9 cellular contexts compared by ENCODE assay signal in genomic region chr10:43304079-43304686, GRCh38. TPM values are rescaled to one million over a fixed set of nuclear protein-coding genes. Genes with fewer than 3 reads are reported as not detected.
A peak's percentile ranks its signal among the peaks of the same experiment; 100 is the strongest.
DNase-seq lines count a peak whose midpoint lies in the region; ATAC-seq and TF ChIP-seq lines count a peak whose summit lies in the region.
"Had no signal": no experiment of that assay in that cellular context is flagged by ENCODE, and none has a peak within 500 bp of the region (broad histone marks: within the 10 kb centered on the region; RNA-seq: fewer than 3 reads in every experiment).

No MANE protein-coding gene starts in this region.

- H3K27me3 Mint-ChIP-seq in endothelial cell (ENCODE audit: unreplicated experiment) (peaks cover 8% of the 10 kb centered on the region), neural progenitor cell (ENCODE audit: insufficient read depth, low read depth) (peaks cover 33% of the 10 kb centered on the region)

- no TSS peak for BruUV-seq in PC-9 (replicated peaks; lab: Mats Ljungman, UMichigan)

- DNase-seq in AG10803 (ENCODE audit: low read depth) (no peak), PC-9 (no peak), endothelial cell (ENCODE audit: low spot score) (no peak), neural progenitor cell (ENCODE audit: low spot score) (no peak), dermis blood vessel endothelial cell (no peak), SHP77 (lab: John Stamatoyannopoulos, UW) (no peak)
- DNase-seq in activated effector memory CD4-positive, alpha-beta T cell treated with Interleukin-2 at 50 U/mL for 16 hours, result no peak
- DNase-seq: NCI-H1930 had no signal

- peaks cover 37% of the 10 kb centered on the region for H3K4me1 Mint-ChIP-seq in endothelial cell (ENCODE audit: unreplicated experiment)
- peaks cover 10% of the 10 kb centered on the region for H3K4me1 Mint-ChIP-seq in neural progenitor cell

- intact Hi-C loops in PC-9 (cut with micrococcal nuclease; ENCODE audit: unreplicated experiment), result no loop called here

- H2AFZ ChIP-seq in PC-9, result no peak overlapping the region
- H2AFZ ChIP-seq in neural progenitor cell (replicated peaks), result peak overlapping the region; percentile 99

- H3K4me2 ChIP-seq in PC-9 (peak overlapping the region; percentile 62), neural progenitor cell (peak overlapping the region; percentile 89)

- H3F3A ChIP-seq in PC-9 (ENCODE audit: insufficient read depth, low read depth), result no peaks in the 10 kb centered on the region
- H3F3A ChIP-seq in neural progenitor cell (ENCODE audit: low read depth), result peaks cover 6% of the 10 kb centered on the region

- H3K27me3 ChIP-seq in PC-9 (ENCODE audit: insufficient read depth, low read depth), result peaks cover 77% of the 10 kb centered on the region
- H3K27me3 ChIP-seq in neural progenitor cell, result peaks cover 13% of the 10 kb centered on the region

- H3K4me1 ChIP-seq in PC-9 (replicated peaks; ENCODE audit: insufficient read depth), result no peaks in the 10 kb centered on the region
- peaks cover 8% of the 10 kb centered on the region for H3K4me1 ChIP-seq in neural progenitor cell

- H3K4me3 Mint-ChIP-seq in endothelial cell (ENCODE audit: unreplicated experiment) (peak overlapping the region; percentile 73), neural progenitor cell (peak overlapping the region; percentile 82)

- TF ChIP-seq CTCF in AG10803 (conservative IDR thresholded peaks at IDR 0.05; ENCODE audit: low read length) (no peak), PC-9 (conservative IDR thresholded peaks at IDR 0.05) (no peak), endothelial cell (IDR thresholded peaks at IDR 0.05; ENCODE audit: unreplicated experiment) (no peak), neural progenitor cell (IDR thresholded peaks at IDR 0.05) (no peak)

- H3K9ac ChIP-seq in neural progenitor cell, result no peak overlapping the region

- H3K27ac Mint-ChIP-seq in endothelial cell (ENCODE audit: unreplicated experiment), result no peak overlapping the region
- H3K27ac Mint-ChIP-seq in neural progenitor cell, result no peak overlapping the region

- CTCF ChIA-PET in PC-9 (lab: Charles Lee), result no interaction called here

- H3K9me3 Mint-ChIP-seq in endothelial cell (ENCODE audit: unreplicated experiment) (no peaks in the 10 kb centered on the region), neural progenitor cell (peaks cover 3% of the 10 kb centered on the region)

- H3K9me3 ChIP-seq in PC-9 (ENCODE audit: insufficient read depth, low read depth) (no peaks in the 10 kb centered on the region), neural progenitor cell (ENCODE audit: low read depth) (no peaks in the 10 kb centered on the region)

- H3K4me3 ChIP-seq in AG10803 (ENCODE audit: low read length) (peak overlapping the region; percentile 47), PC-9 (peak overlapping the region; percentile 33; the same call in 1 of the 2 replicates), neural progenitor cell (peak overlapping the region; percentile 57)

- H4K20me1 ChIP-seq in PC-9 (ENCODE audit: insufficient read depth) (no peaks in the 10 kb centered on the region), neural progenitor cell (ENCODE audit: low read depth) (no peaks in the 10 kb centered on the region)

- H3K36me3 ChIP-seq in PC-9 (ENCODE audit: low read depth), result no peaks in the 10 kb centered on the region
- H3K36me3 ChIP-seq in neural progenitor cell, result no peaks in the 10 kb centered on the region

- POLR2A ChIA-PET in PC-9 (lab: Charles Lee; ENCODE audit: unreplicated experiment), result no interaction called here

- H3K36me3 Mint-ChIP-seq in endothelial cell (ENCODE audit: low read depth, unreplicated experiment) (no peaks in the 10 kb centered on the region), neural progenitor cell (no peaks in the 10 kb centered on the region)

- no peaks in the 10 kb centered on the region for H3K9me2 ChIP-seq in PC-9 (ENCODE audit: insufficient read depth)

- ATAC-seq in activated CD4-positive, CD25-positive, alpha-beta regulatory T cell treated with anti-CD3 and anti-CD28 coated beads, Interleukin-2, amount 50 U/mL, for 24 hours, result no peak

- H3K79me2 ChIP-seq in PC-9 (ENCODE audit: low read depth), result no peaks in the 10 kb centered on the region
- no peaks in the 10 kb centered on the region for H3K79me2 ChIP-seq in neural progenitor cell (ENCODE audit: low read depth)

- H3K27ac ChIP-seq in PC-9, result no peak overlapping the region
- no peak overlapping the region for H3K27ac ChIP-seq in neural progenitor cell

RNA-seq across cellular contexts. Expression of gene RASGEF1A, which starts 37.3 kb away (rescaled TPM):
- total RNA-seq in PC-9 (2021) (15.4 and 23.9 TPM in 2 replicates), endothelial cell (ENCODE audit: unreplicated experiment) (1.3 TPM), neural progenitor cell (ENCODE audit: low replicate concordance) (3.5 and 6.5 TPM in 2 replicates), dermis blood vessel endothelial cell (0.17 and 0.51 TPM in 2 replicates)
